Comparison of ENCODE assay signal across 29 cellular contexts in genomic region chr15:98725874-98726273, GRCh38.
DNase-seq lines count a peak whose midpoint lies in the region; ATAC-seq, FAIRE-seq and TF ChIP-seq lines count a peak whose summit lies in the region.
"Had no signal": no experiment of that assay in that cellular context is flagged by ENCODE, and none has a peak within 500 bp of the region (broad histone marks: within the 10 kb centered on the region; RNA-seq: fewer than 3 reads in every experiment).

No MANE protein-coding gene starts in this region.

- H3K9me2 ChIP-seq in GM23338 (ENCODE audit: insufficient read depth), result peaks cover 5% of the 10 kb centered on the region

- CTCF ChIA-PET in Panc1 (lab: Charles Lee), result interaction anchor here (0.6 to 0.7 kb wide), 2 partner anchors 8 to 37 kb away, joined by 3 to 9 read pairs; no protein-coding TSS in a partner anchor

- peaks cover 67% of the 10 kb centered on the region for H3K4me1 ChIP-seq in GM23338 (ENCODE audit: insufficient read depth)
- peaks cover 83% of the 10 kb centered on the region for H3K4me1 ChIP-seq in Panc1 (ENCODE audit: control insufficient read depth, insufficient read depth, low read length)
- H3K4me1 ChIP-seq in small intestine (ENCODE audit: control insufficient read depth in 2 of 2, insufficient read depth in 1 of 2, low read depth in 1 of 2, low read length in 1 of 2), result peaks cover 2 to 19% of the 10 kb centered on the region in 2 donors

- H3K27ac ChIP-seq in GM23338 (ENCODE audit: low read depth) (no peak overlapping the region), Panc1 (ENCODE audit: low read length) (peak overlapping the region; percentile 98), epithelial cell of prostate (peak overlapping the region; percentile 97), small intestine (ENCODE audit: low read depth in 1 of 2, low read length in 1 of 2) (no peak overlapping the region)
- H3K27ac ChIP-seq: spleen had no signal

- POLR2A ChIA-PET in Panc1 (lab: Charles Lee), result no interaction called here

- H3K36me3 Mint-ChIP-seq in GM23338 (ENCODE audit: low read depth), result 0 out of 3 replicates have a peak, but pooled peaks cover 5% of the 10 kb centered on the region

- H3K27me3 ChIP-seq in GM23338 (ENCODE audit: insufficient read depth) (no peaks in the 10 kb centered on the region), Panc1 (ENCODE audit: control insufficient read depth, insufficient read depth, low read length) (no peaks in the 10 kb centered on the region), small intestine (ENCODE audit: control insufficient read depth in 2 of 2, insufficient read depth in 2 of 2, low read length in 2 of 2) (no peaks in the 10 kb centered on the region)
- H3K27me3 ChIP-seq: adrenal gland, pancreas, spleen, tibial nerve had no signal

- H3K9me3 ChIP-seq in Panc1 (ENCODE audit: control insufficient read depth, insufficient read depth, low read depth, low read length) (no peaks in the 10 kb centered on the region), small intestine (ENCODE audit: control insufficient read depth, low read depth) (no peaks in the 10 kb centered on the region)
- H3K9me3 ChIP-seq: adrenal gland, pancreas, spleen, tibial nerve had no signal

- no peak for ATAC-seq in GM23338
- no peak for ATAC-seq in Panc1
- ATAC-seq: activated CD4-positive, alpha-beta T cell treated with anti-CD3 and anti-CD28 coated beads for 36 hours; activated CD8-positive, alpha-beta T cell treated with anti-CD3 and anti-CD28 coated beads for 36 hours; left cardiac atrium; pancreas; Right ventricle myocardium inferior had no signal

- H3K36me3 ChIP-seq in GM23338 (ENCODE audit: insufficient read depth), result no peaks in the 10 kb centered on the region
- no peaks in the 10 kb centered on the region; the same call in 1 of the 2 replicates for H3K36me3 ChIP-seq in Panc1 (ENCODE audit: control insufficient read depth, insufficient read depth, low read length)
- no peaks in the 10 kb centered on the region for H3K36me3 ChIP-seq in small intestine (ENCODE audit: control insufficient read depth in 2 of 2, insufficient read depth in 2 of 2, low read length in 2 of 2)
- H3K36me3 ChIP-seq: adrenal gland, pancreas, spleen, tibial nerve had no signal

- H3K4me3 Mint-ChIP-seq in GM23338, result no peak overlapping the region
- H3K4me3 Mint-ChIP-seq: activated CD4-positive, alpha-beta T cell treated with anti-CD3 and anti-CD28 coated beads for 36 hours; activated CD8-positive, alpha-beta T cell treated with anti-CD3 and anti-CD28 coated beads for 36 hours; activated T-helper 1 cell treated with anti-CD3 and anti-CD28 coated beads, Interleukin-12 subunit alpha, Interleukin-12 subunit beta, Interleukin-2, Interleukin-4 antibody, amounts not matched to agents 30 ng/mL and 10 ng/mL and 1 ng/mL, durations not matched to agents 14 hours and 24 hours and 36 hours; central memory CD8-positive, alpha-beta T cell; neural crest cell had no signal

- no TSS peak for BruUV-seq in Panc1 (replicated peaks; lab: Mats Ljungman, UMichigan)

- 43 to 75% (median 46%) methylated on average over 5 of the region's 5 CpGs for WGBS in small intestine, 3 donors

- H4K20me1 ChIP-seq in GM23338 (replicated peaks; ENCODE audit: insufficient read depth), result peaks cover 52% of the 10 kb centered on the region

- in situ Hi-C loops in Panc1 (cut with HindIII; ENCODE audit: low pct_unique_long_range_greater_than_20kb, low sequenced_read_pairs) (no loop called here), G401 (cut with HindIII; ENCODE audit: low sequenced_read_pairs) (no loop called here)

- peak overlapping the region; percentile 11; the same call in 1 of the 2 replicates for H3K27ac Mint-ChIP-seq in GM23338
- H3K27ac Mint-ChIP-seq: activated CD4-positive, alpha-beta T cell treated with anti-CD3 and anti-CD28 coated beads for 36 hours; activated CD8-positive, alpha-beta T cell treated with anti-CD3 and anti-CD28 coated beads for 36 hours; activated T-helper 1 cell treated with anti-CD3 and anti-CD28 coated beads, Interleukin-12 subunit alpha, Interleukin-12 subunit beta, Interleukin-2, Interleukin-4 antibody, amounts not matched to agents 30 ng/mL and 10 ng/mL and 1 ng/mL, durations not matched to agents 14 hours and 24 hours and 36 hours had no signal

- intact Hi-C loops in Panc1 (cut with micrococcal nuclease; ENCODE audit: unreplicated experiment), result no loop called here

- TF ChIP-seq CTCF in GM23338 (conservative IDR thresholded peaks at IDR 0.05; ENCODE audit: low read depth in 2 of 2) (no peak), Panc1 (IDR thresholded peaks at IDR 0.05) (no peak)

- H3K9me3 Mint-ChIP-seq in GM23338, result no peaks in the 10 kb centered on the region
- H3K9me3 Mint-ChIP-seq: activated CD8-positive, alpha-beta T cell treated with anti-CD3 and anti-CD28 coated beads for 36 hours; activated T-helper 1 cell treated with anti-CD3 and anti-CD28 coated beads, Interleukin-12 subunit alpha, Interleukin-12 subunit beta, Interleukin-2, Interleukin-4 antibody, amounts not matched to agents 30 ng/mL and 10 ng/mL and 1 ng/mL, durations not matched to agents 14 hours and 24 hours and 36 hours; central memory CD8-positive, alpha-beta T cell; neural crest cell had no signal

- H3K4me1 Mint-ChIP-seq in GM23338, result peaks cover 72% of the 10 kb centered on the region
- H3K4me1 Mint-ChIP-seq: central memory CD8-positive, alpha-beta T cell had no signal

- H2AFZ ChIP-seq in GM23338, result no peak overlapping the region

- H3K27me3 Mint-ChIP-seq in GM23338 (ENCODE audit: insufficient read depth, low read depth, poor library complexity), result peaks cover 3% of the 10 kb centered on the region
- H3K27me3 Mint-ChIP-seq: activated CD4-positive, alpha-beta T cell treated with anti-CD3 and anti-CD28 coated beads for 36 hours; activated CD8-positive, alpha-beta T cell treated with anti-CD3 and anti-CD28 coated beads for 36 hours had no signal

- H3K4me3 ChIP-seq in GM23338, result no peak overlapping the region
- H3K4me3 ChIP-seq in Panc1 (ENCODE audit: low read depth in 2 of 2, low read length in 2 of 2), result no peak overlapping the region
- H3K4me3 ChIP-seq in small intestine (ENCODE audit: low read depth in 1 of 2, low read length in 2 of 2), result no peak overlapping the region
- H3K4me3 ChIP-seq: adrenal gland, pancreas, spleen, tibial nerve had no signal

- H3K79me2 ChIP-seq in GM23338 (replicated peaks; ENCODE audit: insufficient read depth), result peaks cover 100% of the 10 kb centered on the region

- no peak for FAIRE-seq in small intestine (lab: Jason Lieb, UNC)
- FAIRE-seq: D721Med, endometrium, pancreas had no signal

- DNase-seq in GM23338 (ENCODE audit: low spot score) (no peak), Panc1 (ENCODE audit: low read depth, low spot score) (no peak), epithelial cell of prostate (ENCODE audit: low read depth, low spot score) (no peak), small intestine (peak; percentile 58), G401 (ENCODE audit: low spot score) (no peak), NCI-H1092 (lab: John Stamatoyannopoulos, UW) (no peak)
- DNase-seq in stimulated activated CD8-positive, alpha-beta memory T cell treated with anti-CD3 and anti-CD28 coated beads, Interleukin-4, amount 100 ng/mL, for 48 hours, result no peak
- DNase-seq: activated CD4-positive, alpha-beta T cell treated with anti-CD3 and anti-CD28 coated beads for 36 hours; activated CD8-positive, alpha-beta memory T cell treated with anti-CD3 and anti-CD28 coated beads, Interleukin-2, amount 50 U/mL, for 48 hours; activated CD8-positive, alpha-beta T cell treated with anti-CD3 and anti-CD28 coated beads for 36 hours; activated naive CD4-positive, alpha-beta T cell treated with Interleukin-2 at 50 U/mL for 16 hours; adrenal gland; dermis blood vessel endothelial cell; GOT3; hypothalamus; left cardiac atrium; mammary epithelial cell; NCI-H1048; NCI-H1694; NCI-H510A treated with DMSO at 0.1 percent for 48 hours; pancreas; spleen had no signal

- no peak overlapping the region for H3K4me2 ChIP-seq in GM23338

- no peaks in the 10 kb centered on the region for H3F3A ChIP-seq in GM23338 (replicated peaks; ENCODE audit: low read depth)

TF ChIP-seq in GM23338, 12 proteins besides CTCF, POLR2A, EP300 and RAD21:
- TF ChIP-seq EZH2 (IDR thresholded peaks at IDR 0.05; ENCODE audit: low read depth, unreplicated experiment), result no peak
- TF ChIP-seq CREB1 (CRISPR knock-in tag; IDR thresholded peaks at IDR 0.05; ENCODE audit: low read depth), result no peak

Comparison
In these comparisons a context has a peak if more than half of its experiments do, and no peak if none do; other contexts are left out.
1. H3K27ac ChIP-seq: peak in Panc1 (single experiment) and epithelial cell of prostate (single experiment); none in GM23338 (single experiment) and small intestine (0 of 2).